Comparison of ENCODE assay signal across 22 cellular contexts in the genomic region with DNA sequence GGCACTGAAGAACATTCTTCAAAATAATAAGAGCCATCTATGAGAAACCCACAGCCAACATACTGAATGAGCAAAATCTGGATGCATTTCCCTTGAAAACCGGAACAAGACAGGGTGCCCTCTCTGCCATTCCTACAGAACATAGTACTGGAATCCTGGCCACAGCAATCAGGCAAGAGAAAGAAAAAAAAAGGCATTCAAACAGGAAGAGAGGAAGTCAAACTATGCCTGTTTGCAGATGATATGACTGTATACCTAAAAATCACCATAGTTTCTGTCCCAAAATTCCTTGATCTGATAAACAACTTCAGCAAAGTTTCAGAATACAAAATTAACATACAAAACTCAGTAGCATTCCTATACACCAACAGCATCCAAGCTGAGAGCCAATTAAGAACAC.
"Had no signal": no experiment of that assay in that cellular context is flagged by ENCODE, and none has a peak within 500 bp of the region (broad histone marks: within the 10 kb centered on the region; RNA-seq: fewer than 3 reads in every experiment).

No MANE protein-coding gene starts in this region.

- H3K36me3 ChIP-seq: left ventricle myocardium inferior, ovary, stomach, thyroid gland, transverse colon, upper lobe of left lung, vagina had no signal

- H3K9me3 ChIP-seq: mucosa of descending colon, ovary, testis, thyroid gland, transverse colon, upper lobe of left lung, vagina had no signal

- H3K27me3 ChIP-seq: ovary, stomach, testis, thyroid gland, transverse colon, upper lobe of left lung, vagina had no signal

- H3K4me3 ChIP-seq: left ventricle myocardium inferior, lung, mucosa of descending colon, ovary, skin epidermis, stomach, testis, thyroid gland, transverse colon, upper lobe of left lung, vagina had no signal

- H3K4me1 ChIP-seq: left ventricle myocardium inferior, stomach, testis, thyroid gland, transverse colon, upper lobe of left lung, vagina had no signal

- DNase-seq: islet precursor cell; left ventricle myocardium inferior; midbrain; mucosa of descending colon; naive thymus-derived CD4-positive, alpha-beta T cell; ovary; retina; right cardiac atrium; stimulated activated CD4-positive, alpha-beta T cell treated with anti-CD3 and anti-CD28 coated beads, Interleukin-12 subunit alpha, Interleukin-12 subunit beta, amount 100 ng/mL, for 4 hours; stimulated activated CD4-positive, alpha-beta T cell treated with anti-CD3 and anti-CD28 coated beads, Interleukin-15, amount 100 ng/mL, for 24 hours; stimulated activated CD4-positive, alpha-beta T cell treated with anti-CD3 and anti-CD28 coated beads, Interleukin-2, amount 100 ng/mL, for 24 hours; stimulated activated CD4-positive, alpha-beta T cell treated with anti-CD3 and anti-CD28 coated beads, Interleukin-4, amount 100 ng/mL, for 1 hour; stimulated activated naive B cell treated with anti-CD40 and anti-IgM and Interleukin-4, amounts not matched to agents 10 μg/mL and 1 μg/mL and 100 μg/mL, for 72 hours; stimulated activated naive CD8-positive, alpha-beta T cell treated with anti-CD3 and anti-CD28 coated beads, Interleukin-15, Interleukin-2, amounts not matched to agents 100 U/mL and 50 U/mL, for 24 hours; stomach; testis; thyroid gland; transverse colon; upper lobe of left lung had no signal

- H3K27ac ChIP-seq: left ventricle myocardium inferior, ovary, skin epidermis, stomach, testis, thyroid gland, transverse colon, upper lobe of left lung, vagina had no signal
